Comparison of ENCODE assay signal across 27 cellular contexts in the genomic region with DNA sequence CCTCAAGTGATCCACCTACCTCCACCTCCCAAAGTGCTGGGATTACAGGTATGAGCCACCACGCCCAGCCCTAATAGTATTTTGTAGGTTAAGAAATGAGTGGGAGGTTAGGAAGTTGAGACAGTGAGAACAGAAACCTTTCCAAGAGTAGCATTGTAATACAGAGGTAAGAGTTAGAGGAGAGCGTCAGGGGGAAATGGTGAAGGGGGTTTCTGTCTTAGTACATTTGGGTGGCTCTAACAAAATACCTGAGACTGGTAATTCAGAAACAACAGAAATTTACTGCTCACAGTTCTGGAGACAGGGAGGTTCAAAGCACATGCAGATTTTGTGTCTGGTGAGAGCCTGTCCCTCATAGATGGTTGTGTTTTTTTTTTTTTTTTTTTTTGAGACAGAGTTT. TPM values are rescaled to one million over a fixed set of nuclear protein-coding genes. Genes with fewer than 3 reads are reported as not detected.
"Had no signal": no experiment of that assay in that cellular context is flagged by ENCODE, and none has a peak within 500 bp of the region (broad histone marks: within the 10 kb centered on the region; RNA-seq: fewer than 3 reads in every experiment).

No MANE protein-coding gene starts in this region.

- H3K9me3 Mint-ChIP-seq: activated CD4-positive, alpha-beta memory T cell treated with anti-CD3 and anti-CD28 coated beads, Interleukin-2, amount 10 ng/mL, durations not matched to agents 7 days and 5 days; brain had no signal

- H3K4me1 ChIP-seq: adrenal gland, SJCRH30 had no signal

- H3K9me3 ChIP-seq: adrenal gland, SJCRH30 had no signal

- H3K4me3 ChIP-seq: adrenal gland, SJCRH30, SK-N-MC had no signal

- H3K27me3 Mint-ChIP-seq: activated CD4-positive, alpha-beta memory T cell treated with anti-CD3 and anti-CD28 coated beads, Interleukin-2, amount 10 ng/mL, durations not matched to agents 7 days and 5 days; activated naive CD4-positive, alpha-beta T cell treated with anti-CD3 and anti-CD28 coated beads, Interleukin-2, amount 10 ng/mL, durations not matched to agents 7 days and 5 days; brain had no signal

- H3K4me3 Mint-ChIP-seq: activated CD4-positive, alpha-beta memory T cell treated with anti-CD3 and anti-CD28 coated beads, Interleukin-2, amount 10 ng/mL, durations not matched to agents 7 days and 5 days; activated naive CD4-positive, alpha-beta T cell treated with anti-CD3 and anti-CD28 coated beads, Interleukin-2, amount 10 ng/mL, durations not matched to agents 7 days and 5 days; brain had no signal

- H3K36me3 ChIP-seq: SJCRH30, WERI-Rb-1 had no signal

- H3K27ac Mint-ChIP-seq: activated CD4-positive, alpha-beta memory T cell treated with anti-CD3 and anti-CD28 coated beads, Interleukin-2, amount 10 ng/mL, durations not matched to agents 7 days and 5 days; activated naive CD4-positive, alpha-beta T cell treated with anti-CD3 and anti-CD28 coated beads, Interleukin-2, amount 10 ng/mL, durations not matched to agents 7 days and 5 days; brain had no signal

- DNase-seq: activated CD4-positive, alpha-beta memory T cell treated with anti-CD3 and anti-CD28 coated beads, Interleukin-2, amount 10 ng/mL, durations not matched to agents 7 days and 5 days; activated CD4-positive, CD25-positive, alpha-beta regulatory T cell; activated effector memory CD4-positive, alpha-beta T cell treated with anti-CD3 and anti-CD28 coated beads, Interleukin-2, amount 50 U/mL, for 16 hours; activated naive CD4-positive, alpha-beta T cell treated with anti-CD3 and anti-CD28 coated beads, Interleukin-2, amount 10 ng/mL, durations not matched to agents 7 days and 5 days; adrenal gland; caudate nucleus; cerebellar nuclear complex; cortex of kidney; MM.1S; MV-4-11; NCI-H1092; NCI-H1436 treated with DMSO at 0.1 percent for 48 hours; NCI-H1694 treated with DMSO at 0.1 percent for 48 hours; NCI-H2029; NCI-H345; NCI-H524 treated with DMSO at 0.1 percent for 48 hours; SHP77; SJCRH30; T1000; WERI-Rb-1 had no signal

- H3K27me3 ChIP-seq: adrenal gland, SJCRH30 had no signal

- ATAC-seq: Panc1 had no signal

- H3K27ac ChIP-seq: adrenal gland, KMS-11, SJCRH30, SK-N-MC, WERI-Rb-1 had no signal

RNA-seq across cellular contexts. Expression of a gene that starts 48.9 kb away (rescaled TPM):
- total RNA-seq: bronchial epithelial cell, NCI-H460, RPMI7951, SJCRH30 had no signal
